8 cellular contexts compared by ENCODE assay signal in the genomic region with DNA sequence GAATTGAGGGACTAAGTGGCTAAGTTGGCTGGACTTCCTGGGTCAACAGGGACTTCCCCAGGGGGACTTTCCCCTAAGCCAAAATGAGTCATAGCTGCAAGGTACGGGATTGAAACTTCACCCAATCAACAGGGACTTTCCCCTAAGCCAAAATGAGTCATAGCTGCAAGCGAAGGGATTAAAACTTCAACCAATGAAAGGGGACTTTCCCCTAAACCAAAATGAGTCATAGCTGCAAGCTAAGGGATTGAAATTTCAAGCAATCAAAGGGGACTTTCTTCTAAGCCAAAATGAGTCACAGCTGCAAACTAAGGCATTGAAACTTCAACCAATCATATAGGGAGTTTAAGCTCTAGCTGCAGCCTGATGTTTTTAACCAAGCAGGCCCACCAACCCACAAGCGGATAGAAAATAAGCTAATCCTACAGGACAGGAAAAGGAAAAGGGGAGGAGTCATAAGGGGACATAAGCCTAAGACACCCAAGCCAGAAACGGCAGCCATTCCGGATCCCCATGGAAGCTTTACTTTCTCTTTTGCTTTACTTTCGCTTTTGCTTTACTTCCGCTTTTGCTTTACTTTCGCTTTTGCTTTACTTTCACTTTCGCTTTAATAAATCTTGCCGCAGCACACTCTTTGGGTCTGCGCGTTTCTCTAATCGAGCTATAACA.
A peak's percentile ranks its signal among the peaks of the same experiment; 100 is the strongest.
DNase-seq lines count a peak whose midpoint lies in the region; ATAC-seq lines count a peak whose summit lies in the region.

No MANE protein-coding gene starts in this region.

- peaks cover 3 to 7% of the 10 kb centered on the region in 2 donors for H3K36me3 Mint-ChIP-seq in stimulated activated naive B cell treated with anti-CD40 and anti-IgM and Interleukin-4, amounts not matched to agents 10 μg/mL and 1 μg/mL and 100 μg/mL, for 72 hours

- intact Hi-C loops in Right ventricle myocardium superior (cut with DNase I) = no loop called here

- peak; percentile 79 for ATAC-seq in GM18861 (IDR thresholded peaks at IDR 0.05; ENCODE audit: unreplicated experiment)
- peak; percentile 85 for ATAC-seq in HG02840 (IDR thresholded peaks at IDR 0.05; ENCODE audit: low FRiP score, unreplicated experiment)
- peak; percentile 88 to 91 for ATAC-seq in stimulated activated naive B cell treated with anti-CD40 and anti-IgM and Interleukin-4, amounts not matched to agents 10 μg/mL and 1 μg/mL and 100 μg/mL, for 72 hours (replicated peaks)
- ATAC-seq in Right ventricle myocardium superior (ENCODE audit: poor library complexity) = no peak

- H3K9me3 Mint-ChIP-seq in stimulated activated naive B cell treated with anti-CD40 and anti-IgM and Interleukin-4, amounts not matched to agents 10 μg/mL and 1 μg/mL and 100 μg/mL, for 72 hours = peaks cover 9 to 10% of the 10 kb centered on the region in 2 donors

- H3K27me3 Mint-ChIP-seq in stimulated activated naive B cell treated with anti-CD40 and anti-IgM and Interleukin-4, amounts not matched to agents 10 μg/mL and 1 μg/mL and 100 μg/mL, for 72 hours = no peaks in the 10 kb centered on the region

- peaks cover 7 to 17% of the 10 kb centered on the region in 2 donors for H3K4me1 Mint-ChIP-seq in stimulated activated naive B cell treated with anti-CD40 and anti-IgM and Interleukin-4, amounts not matched to agents 10 μg/mL and 1 μg/mL and 100 μg/mL, for 72 hours

- DNase-seq in NCI-H2196 treated with DMSO at 0.1 percent for 48 hours (lab: John Stamatoyannopoulos, UW; ENCODE audit: unreplicated experiment) (peak; percentile 80), activated T-cell treated with anti-CD3 and anti-CD28 coated beads for 24 hours (ENCODE audit: low read depth) (peak; percentile 57), kidney tubule cell (ENCODE audit: low spot score) (peak; percentile 100), superior temporal gyrus (ENCODE audit: extremely low spot score) (no peak), Right ventricle myocardium superior (no peak)
- DNase-seq in stimulated activated naive B cell treated with anti-CD40 and anti-IgM and Interleukin-4, amounts not matched to agents 10 μg/mL and 1 μg/mL and 100 μg/mL, for 72 hours = peak; percentile 82

- H3K27ac Mint-ChIP-seq in stimulated activated naive B cell treated with anti-CD40 and anti-IgM and Interleukin-4, amounts not matched to agents 10 μg/mL and 1 μg/mL and 100 μg/mL, for 72 hours = peak overlapping the region; percentile 90

- peak overlapping the region; percentile 35 to 66 for H3K4me3 Mint-ChIP-seq in stimulated activated naive B cell treated with anti-CD40 and anti-IgM and Interleukin-4, amounts not matched to agents 10 μg/mL and 1 μg/mL and 100 μg/mL, for 72 hours

Comparison
In these comparisons a context has a peak if more than half of its experiments do, and no peak if none do; other contexts are left out.
1. DNase-seq: peak in NCI-H2196 treated with DMSO at 0.1 percent for 48 hours (single experiment), activated T-cell treated with anti-CD3 and anti-CD28 coated beads for 24 hours (single experiment), kidney tubule cell (single experiment) and stimulated activated naive B cell treated with anti-CD40 and anti-IgM and Interleukin-4, amounts not matched to agents 10 μg/mL and 1 μg/mL and 100 μg/mL, for 72 hours (single experiment); none in superior temporal gyrus (single experiment) and Right ventricle myocardium superior (single experiment).